Comparison of ENCODE assay signal across 1 cellular context in the genomic region with DNA sequence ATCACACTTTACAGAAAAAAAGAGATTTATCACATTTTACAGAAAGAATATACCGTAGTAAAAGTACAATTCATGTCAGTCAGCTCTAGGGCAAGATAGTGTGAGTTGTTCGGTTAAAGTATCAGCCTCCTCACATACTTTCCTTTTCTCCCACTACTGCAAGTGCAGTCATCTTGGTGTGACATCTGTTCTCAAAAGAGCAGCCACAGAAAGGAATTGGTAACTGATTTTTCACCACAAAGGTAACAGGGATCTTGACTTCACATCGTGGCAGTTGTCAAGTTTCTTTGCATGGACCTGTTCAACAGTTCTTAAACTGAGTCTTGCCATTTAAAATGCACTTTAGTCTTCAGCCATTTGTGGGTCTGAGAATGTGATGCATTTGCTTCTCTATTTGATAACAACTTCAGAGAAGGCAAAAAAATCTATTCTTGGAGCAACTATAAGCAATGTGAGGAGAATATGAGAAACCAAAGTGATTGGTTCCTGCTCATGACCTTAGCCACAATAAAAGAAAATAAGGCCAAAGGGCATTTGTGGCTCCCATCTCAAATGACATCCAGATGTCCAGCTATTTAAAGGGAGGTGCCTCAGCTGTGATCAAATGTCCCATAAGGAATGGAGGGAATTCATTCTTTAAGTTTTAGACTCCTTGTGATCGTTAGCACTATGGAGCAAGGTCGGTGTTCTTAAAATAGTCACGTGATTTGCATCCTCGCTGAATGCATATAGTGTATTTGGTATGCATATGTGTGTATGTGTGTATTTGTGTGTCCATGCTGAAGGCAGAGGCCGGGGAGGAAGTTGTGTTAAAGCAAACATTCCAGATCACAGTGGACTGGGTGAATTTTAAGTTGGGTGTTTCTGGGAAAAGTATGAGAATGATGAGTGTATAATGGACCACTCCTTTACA.
TF ChIP-seq lines count a peak whose summit lies in the region.

No MANE protein-coding gene starts in this region.

TF ChIP-seq in GM23338, 12 proteins besides CTCF, POLR2A, EP300 and RAD21 (continued from another document):
- TF ChIP-seq, protein P1, sequence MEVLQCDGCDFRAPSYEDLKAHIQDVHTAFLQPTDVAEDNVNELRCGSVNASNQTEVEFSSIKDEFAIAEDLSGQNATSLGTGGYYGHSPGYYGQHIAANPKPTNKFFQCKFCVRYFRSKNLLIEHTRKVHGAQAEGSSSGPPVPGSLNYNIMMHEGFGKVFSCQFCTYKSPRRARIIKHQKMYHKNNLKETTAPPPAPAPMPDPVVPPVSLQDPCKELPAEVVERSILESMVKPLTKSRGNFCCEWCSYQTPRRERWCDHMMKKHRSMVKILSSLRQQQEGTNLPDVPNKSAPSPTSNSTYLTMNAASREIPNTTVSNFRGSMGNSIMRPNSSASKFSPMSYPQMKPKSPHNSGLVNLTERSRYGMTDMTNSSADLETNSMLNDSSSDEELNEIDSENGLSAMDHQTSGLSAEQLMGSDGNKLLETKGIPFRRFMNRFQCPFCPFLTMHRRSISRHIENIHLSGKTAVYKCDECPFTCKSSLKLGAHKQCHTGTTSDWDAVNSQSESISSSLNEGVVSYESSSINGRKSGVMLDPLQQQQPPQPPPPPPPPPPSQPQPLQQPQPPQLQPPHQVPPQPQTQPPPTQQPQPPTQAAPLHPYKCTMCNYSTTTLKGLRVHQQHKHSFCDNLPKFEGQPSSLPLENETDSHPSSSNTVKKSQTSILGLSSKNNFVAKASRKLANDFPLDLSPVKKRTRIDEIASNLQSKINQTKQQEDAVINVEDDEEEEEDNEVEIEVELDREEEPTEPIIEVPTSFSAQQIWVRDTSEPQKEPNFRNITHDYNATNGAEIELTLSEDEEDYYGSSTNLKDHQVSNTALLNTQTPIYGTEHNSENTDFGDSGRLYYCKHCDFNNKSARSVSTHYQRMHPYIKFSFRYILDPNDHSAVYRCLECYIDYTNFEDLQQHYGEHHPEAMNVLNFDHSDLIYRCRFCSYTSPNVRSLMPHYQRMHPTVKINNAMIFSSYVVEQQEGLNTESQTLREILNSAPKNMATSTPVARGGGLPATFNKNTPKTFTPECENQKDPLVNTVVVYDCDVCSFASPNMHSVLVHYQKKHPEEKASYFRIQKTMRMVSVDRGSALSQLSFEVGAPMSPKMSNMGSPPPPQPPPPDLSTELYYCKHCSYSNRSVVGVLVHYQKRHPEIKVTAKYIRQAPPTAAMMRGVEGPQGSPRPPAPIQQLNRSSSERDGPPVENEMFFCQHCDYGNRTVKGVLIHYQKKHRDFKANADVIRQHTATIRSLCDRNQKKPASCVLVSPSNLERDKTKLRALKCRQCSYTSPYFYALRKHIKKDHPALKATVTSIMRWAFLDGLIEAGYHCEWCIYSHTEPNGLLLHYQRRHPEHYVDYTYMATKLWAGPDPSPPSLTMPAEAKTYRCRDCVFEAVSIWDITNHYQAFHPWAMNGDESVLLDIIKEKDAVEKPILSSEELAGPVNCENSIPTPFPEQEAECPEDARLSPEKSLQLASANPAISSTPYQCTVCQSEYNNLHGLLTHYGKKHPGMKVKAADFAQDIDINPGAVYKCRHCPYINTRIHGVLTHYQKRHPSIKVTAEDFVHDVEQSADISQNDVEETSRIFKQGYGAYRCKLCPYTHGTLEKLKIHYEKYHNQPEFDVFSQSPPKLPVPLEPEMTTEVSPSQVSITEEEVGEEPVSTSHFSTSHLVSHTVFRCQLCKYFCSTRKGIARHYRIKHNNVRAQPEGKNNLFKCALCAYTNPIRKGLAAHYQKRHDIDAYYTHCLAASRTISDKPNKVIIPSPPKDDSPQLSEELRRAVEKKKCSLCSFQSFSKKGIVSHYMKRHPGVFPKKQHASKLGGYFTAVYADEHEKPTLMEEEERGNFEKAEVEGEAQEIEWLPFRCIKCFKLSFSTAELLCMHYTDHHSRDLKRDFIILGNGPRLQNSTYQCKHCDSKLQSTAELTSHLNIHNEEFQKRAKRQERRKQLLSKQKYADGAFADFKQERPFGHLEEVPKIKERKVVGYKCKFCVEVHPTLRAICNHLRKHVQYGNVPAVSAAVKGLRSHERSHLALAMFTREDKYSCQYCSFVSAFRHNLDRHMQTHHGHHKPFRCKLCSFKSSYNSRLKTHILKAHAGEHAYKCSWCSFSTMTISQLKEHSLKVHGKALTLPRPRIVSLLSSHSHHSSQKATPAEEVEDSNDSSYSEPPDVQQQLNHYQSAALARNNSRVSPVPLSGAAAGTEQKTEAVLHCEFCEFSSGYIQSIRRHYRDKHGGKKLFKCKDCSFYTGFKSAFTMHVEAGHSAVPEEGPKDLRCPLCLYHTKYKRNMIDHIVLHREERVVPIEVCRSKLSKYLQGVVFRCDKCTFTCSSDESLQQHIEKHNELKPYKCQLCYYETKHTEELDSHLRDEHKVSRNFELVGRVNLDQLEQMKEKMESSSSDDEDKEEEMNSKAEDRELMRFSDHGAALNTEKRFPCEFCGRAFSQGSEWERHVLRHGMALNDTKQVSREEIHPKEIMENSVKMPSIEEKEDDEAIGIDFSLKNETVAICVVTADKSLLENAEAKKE (CRISPR knock-in tag; IDR thresholded peaks at IDR 0.05), result no peak
- no peak for TF ChIP-seq POLR2AphosphoS5 (IDR thresholded peaks at IDR 0.05; ENCODE audit: low read depth)
- no peak for TF ChIP-seq EZH2 (IDR thresholded peaks at IDR 0.05; ENCODE audit: low read depth, unreplicated experiment)
- TF ChIP-seq ZNF114 (CRISPR knock-in tag; IDR thresholded peaks at IDR 0.05), result no peak
- TF ChIP-seq, protein P2, sequence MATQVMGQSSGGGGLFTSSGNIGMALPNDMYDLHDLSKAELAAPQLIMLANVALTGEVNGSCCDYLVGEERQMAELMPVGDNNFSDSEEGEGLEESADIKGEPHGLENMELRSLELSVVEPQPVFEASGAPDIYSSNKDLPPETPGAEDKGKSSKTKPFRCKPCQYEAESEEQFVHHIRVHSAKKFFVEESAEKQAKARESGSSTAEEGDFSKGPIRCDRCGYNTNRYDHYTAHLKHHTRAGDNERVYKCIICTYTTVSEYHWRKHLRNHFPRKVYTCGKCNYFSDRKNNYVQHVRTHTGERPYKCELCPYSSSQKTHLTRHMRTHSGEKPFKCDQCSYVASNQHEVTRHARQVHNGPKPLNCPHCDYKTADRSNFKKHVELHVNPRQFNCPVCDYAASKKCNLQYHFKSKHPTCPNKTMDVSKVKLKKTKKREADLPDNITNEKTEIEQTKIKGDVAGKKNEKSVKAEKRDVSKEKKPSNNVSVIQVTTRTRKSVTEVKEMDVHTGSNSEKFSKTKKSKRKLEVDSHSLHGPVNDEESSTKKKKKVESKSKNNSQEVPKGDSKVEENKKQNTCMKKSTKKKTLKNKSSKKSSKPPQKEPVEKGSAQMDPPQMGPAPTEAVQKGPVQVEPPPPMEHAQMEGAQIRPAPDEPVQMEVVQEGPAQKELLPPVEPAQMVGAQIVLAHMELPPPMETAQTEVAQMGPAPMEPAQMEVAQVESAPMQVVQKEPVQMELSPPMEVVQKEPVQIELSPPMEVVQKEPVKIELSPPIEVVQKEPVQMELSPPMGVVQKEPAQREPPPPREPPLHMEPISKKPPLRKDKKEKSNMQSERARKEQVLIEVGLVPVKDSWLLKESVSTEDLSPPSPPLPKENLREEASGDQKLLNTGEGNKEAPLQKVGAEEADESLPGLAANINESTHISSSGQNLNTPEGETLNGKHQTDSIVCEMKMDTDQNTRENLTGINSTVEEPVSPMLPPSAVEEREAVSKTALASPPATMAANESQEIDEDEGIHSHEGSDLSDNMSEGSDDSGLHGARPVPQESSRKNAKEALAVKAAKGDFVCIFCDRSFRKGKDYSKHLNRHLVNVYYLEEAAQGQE (IDR thresholded peaks at IDR 0.05; ENCODE audit: unreplicated experiment), result no peak
- TF ChIP-seq STAT1 (IDR thresholded peaks at IDR 0.05; ENCODE audit: unreplicated experiment), result no peak
- no peak for TF ChIP-seq CREB1 (CRISPR knock-in tag; IDR thresholded peaks at IDR 0.05; ENCODE audit: low read depth)
- TF ChIP-seq NANOG (IDR thresholded peaks at IDR 0.05; ENCODE audit: borderline replicate concordance), result no peak
- TF ChIP-seq JUNB (IDR thresholded peaks at IDR 0.05; ENCODE audit: unreplicated experiment), result no peak
TF ChIP-seq in GM23338: peak in this region for 0.
